Comparison of ENCODE assay signal across 31 cellular contexts in genomic region chr6:21772467-21772866, GRCh38.
"Had no signal": no experiment of that assay in that cellular context is flagged by ENCODE, and none has a peak within 500 bp of the region (broad histone marks: within the 10 kb centered on the region; RNA-seq: fewer than 3 reads in every experiment).

No MANE protein-coding gene starts in this region.

- ATAC-seq: activated naive CD8-positive, alpha-beta T cell treated with anti-CD3 and anti-CD28 coated beads, Interleukin-2, amount 50 U/mL, for 24 hours; activated T-cell treated with anti-CD3 and anti-CD28 coated beads, Interleukin-2, amount 50 U/mL, for 4 hours; activated T-helper 17 cell treated with anti-CD3 and anti-CD28 coated beads, Interleukin-2, amount 50 U/mL, for 72 hours; sciatic nerve; stimulated activated memory B cell treated with anti-CD40 and anti-IgM and Interleukin-4, amounts not matched to agents 10 μg/mL and 1 μg/mL and 100 μg/mL, for 72 hours; stimulated activated naive CD8-positive, alpha-beta T cell treated with anti-CD3 and anti-CD28 coated beads, Interleukin-15, amount 100 ng/mL, for 72 hours; T-helper 17 cell had no signal

- H3K4me1 Mint-ChIP-seq: activated CD4-positive, alpha-beta T cell treated with anti-CD3 and anti-CD28 coated beads, Interleukin-2, amount 10 ng/mL, durations not matched to agents 24 days and 14 days; activated naive CD4-positive, alpha-beta T cell treated with anti-CD3 and anti-CD28 coated beads, Interleukin-2, amount 50 U/mL, for 24 hours; activated naive CD8-positive, alpha-beta T cell treated with anti-CD3 and anti-CD28 coated beads, Interleukin-2, amount 50 U/mL, for 24 hours; activated T-helper 17 cell treated with anti-CD3 and anti-CD28 coated beads, Interleukin-2, amount 50 U/mL, for 72 hours; stimulated activated memory B cell treated with anti-CD40 and anti-IgM and Interleukin-4, amounts not matched to agents 10 μg/mL and 1 μg/mL and 100 μg/mL, for 72 hours; stimulated activated naive CD8-positive, alpha-beta T cell treated with anti-CD3 and anti-CD28 coated beads, Interleukin-15, amount 100 ng/mL, for 72 hours; T-helper 17 cell had no signal

- H3K4me1 ChIP-seq: breast epithelium, prostate gland had no signal

- H3K27ac Mint-ChIP-seq: activated CD4-positive, alpha-beta memory T cell treated with anti-CD3 and anti-CD28 coated beads for 36 hours; activated CD4-positive, alpha-beta T cell treated with anti-CD3 and anti-CD28 coated beads, Interleukin-2, amount 10 ng/mL, durations not matched to agents 24 days and 14 days; activated naive CD4-positive, alpha-beta T cell treated with anti-CD3 and anti-CD28 coated beads, Interleukin-2, amount 50 U/mL, for 24 hours; activated naive CD8-positive, alpha-beta T cell treated with anti-CD3 and anti-CD28 coated beads, Interleukin-2, amount 50 U/mL, for 24 hours; activated T-helper 17 cell treated with anti-CD3 and anti-CD28 coated beads, Interleukin-2, amount 50 U/mL, for 72 hours; stimulated activated memory B cell treated with anti-CD40 and anti-IgM and Interleukin-4, amounts not matched to agents 10 μg/mL and 1 μg/mL and 100 μg/mL, for 72 hours; stimulated activated naive CD8-positive, alpha-beta T cell treated with anti-CD3 and anti-CD28 coated beads, Interleukin-15, amount 100 ng/mL, for 72 hours; T-helper 17 cell had no signal

- H3K27me3 ChIP-seq: breast epithelium, ovary, vagina had no signal

- DNase-seq: activated CD4-positive, alpha-beta memory T cell treated with anti-CD3 and anti-CD28 coated beads for 36 hours; activated CD4-positive, alpha-beta T cell treated with anti-CD3 and anti-CD28 coated beads, Interleukin-2, amount 10 ng/mL, durations not matched to agents 24 days and 14 days; activated CD4-positive, CD25-positive, alpha-beta regulatory T cell treated with anti-CD3 and anti-CD28 coated beads, Interleukin-2, amount 50 U/mL, for 72 hours; activated gamma-delta T cell treated with Interleukin-2 at 50 U/mL for 16 hours; activated naive CD8-positive, alpha-beta T cell treated with anti-CD3 and anti-CD28 coated beads, Interleukin-2, amount 50 U/mL, for 24 hours; activated T-cell treated with anti-CD3 and anti-CD28 coated beads, Interleukin-2, amount 50 U/mL, for 4 hours; amygdala; central memory CD4-positive, alpha-beta T cell; left ventricle myocardium inferior; mesendoderm; mucosa of descending colon; ovary; stimulated activated CD4-positive, alpha-beta T cell treated with anti-CD3 and anti-CD28 coated beads, Interleukin-4, amount 100 ng/mL, for 24 hours; stimulated activated CD8-positive, alpha-beta memory T cell treated with anti-CD3 and anti-CD28 coated beads, Interleukin-4, amount 100 ng/mL, for 48 hours; stimulated activated naive CD8-positive, alpha-beta T cell treated with anti-CD3 and anti-CD28 coated beads, Interleukin-15, amount 100 ng/mL, for 72 hours; substantia nigra; T-helper 17 cell; T1000; WERI-Rb-1 had no signal

- H3K9me3 Mint-ChIP-seq: activated CD4-positive, alpha-beta memory T cell treated with anti-CD3 and anti-CD28 coated beads for 36 hours; activated CD4-positive, alpha-beta T cell treated with anti-CD3 and anti-CD28 coated beads, Interleukin-2, amount 10 ng/mL, durations not matched to agents 24 days and 14 days; activated naive CD4-positive, alpha-beta T cell treated with anti-CD3 and anti-CD28 coated beads, Interleukin-2, amount 50 U/mL, for 24 hours; activated naive CD8-positive, alpha-beta T cell treated with anti-CD3 and anti-CD28 coated beads, Interleukin-2, amount 50 U/mL, for 24 hours; activated T-cell treated with anti-CD3 and anti-CD28 coated beads, Interleukin-2, amount 50 U/mL, for 4 hours; activated T-helper 17 cell treated with anti-CD3 and anti-CD28 coated beads, Interleukin-2, amount 50 U/mL, for 72 hours; stimulated activated naive CD8-positive, alpha-beta T cell treated with anti-CD3 and anti-CD28 coated beads, Interleukin-15, amount 100 ng/mL, for 72 hours had no signal

- FAIRE-seq: frontal cortex, islet of Langerhans had no signal

- H3K4me3 Mint-ChIP-seq: activated CD4-positive, alpha-beta memory T cell treated with anti-CD3 and anti-CD28 coated beads for 36 hours; activated CD4-positive, alpha-beta T cell treated with anti-CD3 and anti-CD28 coated beads, Interleukin-2, amount 10 ng/mL, durations not matched to agents 24 days and 14 days; activated naive CD4-positive, alpha-beta T cell treated with anti-CD3 and anti-CD28 coated beads, Interleukin-2, amount 50 U/mL, for 24 hours; activated naive CD8-positive, alpha-beta T cell treated with anti-CD3 and anti-CD28 coated beads, Interleukin-2, amount 50 U/mL, for 24 hours; activated T-cell treated with anti-CD3 and anti-CD28 coated beads, Interleukin-2, amount 50 U/mL, for 4 hours; activated T-helper 17 cell treated with anti-CD3 and anti-CD28 coated beads, Interleukin-2, amount 50 U/mL, for 72 hours; stimulated activated memory B cell treated with anti-CD40 and anti-IgM and Interleukin-4, amounts not matched to agents 10 μg/mL and 1 μg/mL and 100 μg/mL, for 72 hours; stimulated activated naive CD8-positive, alpha-beta T cell treated with anti-CD3 and anti-CD28 coated beads, Interleukin-15, amount 100 ng/mL, for 72 hours; T-helper 17 cell; type B pancreatic cell had no signal

- H3K4me3 ChIP-seq: breast epithelium, left ventricle myocardium inferior, lung, mucosa of descending colon, ovary, prostate gland, skin epidermis, vagina had no signal

- H3K27me3 Mint-ChIP-seq: activated CD4-positive, alpha-beta memory T cell treated with anti-CD3 and anti-CD28 coated beads for 36 hours; activated naive CD4-positive, alpha-beta T cell treated with anti-CD3 and anti-CD28 coated beads, Interleukin-2, amount 50 U/mL, for 24 hours; activated naive CD8-positive, alpha-beta T cell treated with anti-CD3 and anti-CD28 coated beads, Interleukin-2, amount 50 U/mL, for 24 hours; stimulated activated memory B cell treated with anti-CD40 and anti-IgM and Interleukin-4, amounts not matched to agents 10 μg/mL and 1 μg/mL and 100 μg/mL, for 72 hours; stimulated activated naive CD8-positive, alpha-beta T cell treated with anti-CD3 and anti-CD28 coated beads, Interleukin-15, amount 100 ng/mL, for 72 hours; type B pancreatic cell had no signal

- H3K9me3 ChIP-seq: breast epithelium, left ventricle myocardium inferior, mucosa of descending colon, ovary, prostate gland, vagina had no signal

- H3K36me3 ChIP-seq: breast epithelium, left ventricle myocardium inferior, ovary, prostate gland, vagina, WERI-Rb-1 had no signal

- H3K27ac ChIP-seq: breast epithelium, ovary, prostate gland, skin epidermis, vagina, WERI-Rb-1 had no signal

- H3K36me3 Mint-ChIP-seq: activated CD4-positive, alpha-beta memory T cell treated with anti-CD3 and anti-CD28 coated beads for 36 hours; activated naive CD4-positive, alpha-beta T cell treated with anti-CD3 and anti-CD28 coated beads, Interleukin-2, amount 50 U/mL, for 24 hours; stimulated activated memory B cell treated with anti-CD40 and anti-IgM and Interleukin-4, amounts not matched to agents 10 μg/mL and 1 μg/mL and 100 μg/mL, for 72 hours had no signal
